20 cellular contexts compared by ENCODE assay signal in the genomic region with DNA sequence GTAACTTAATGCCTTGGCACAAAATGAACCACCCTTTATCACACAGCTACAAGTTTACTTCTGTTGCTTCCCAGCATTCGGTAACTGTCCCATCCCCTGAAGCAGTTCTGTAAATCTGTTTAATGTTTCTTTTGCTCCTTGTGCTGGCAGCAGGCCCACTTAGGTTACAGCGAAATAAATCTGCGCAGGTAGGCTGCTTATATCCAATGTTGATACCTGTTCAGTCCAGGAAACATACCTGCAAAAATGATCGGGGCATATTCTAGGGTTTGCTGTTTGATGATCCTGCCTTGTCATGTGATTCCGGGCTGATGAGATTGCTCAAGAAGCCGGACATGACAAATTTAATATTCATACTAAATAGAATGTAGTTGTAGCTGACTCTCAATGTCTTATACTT. TPM values are rescaled to one million over a fixed set of nuclear protein-coding genes. Genes with fewer than 3 reads are reported as not detected.
DNase-seq lines count a peak whose midpoint lies in the region; FAIRE-seq and TF ChIP-seq lines count a peak whose summit lies in the region.
"Had no signal": no experiment of that assay in that cellular context is flagged by ENCODE, and none has a peak within 500 bp of the region (broad histone marks: within the 10 kb centered on the region; RNA-seq: fewer than 3 reads in every experiment).

No MANE protein-coding gene starts in this region.

- H3K79me2 ChIP-seq in Karpas-422 (ENCODE audit: low read length), result peaks cover 100% of the 10 kb centered on the region

- no peak overlapping the region for H2AK5ac ChIP-seq in neuronal stem cell (ENCODE audit: low read depth, low read length)

- H3K18ac ChIP-seq in neuronal stem cell (ENCODE audit: low read length), result no peak overlapping the region

- H3K36me3 ChIP-seq in Karpas-422 (ENCODE audit: insufficient read depth, low read length) (peaks cover 25% of the 10 kb centered on the region), mucosa of stomach (ENCODE audit: control insufficient read depth, insufficient read depth, low read length) (no peaks in the 10 kb centered on the region), neuronal stem cell (replicated peaks in 1 of 2; ENCODE audit: control insufficient read depth in 2 of 2, insufficient read depth in 2 of 2, low read length in 2 of 2) (peaks cover 0 to 3% of the 10 kb centered on the region in 2 donors)
- H3K36me3 ChIP-seq: adrenal gland, gastroesophageal sphincter, tibial artery had no signal

- POLR2A ChIA-PET in HEK293T (lab: Yijun Ruan, JAX), result no interaction called here

- FAIRE-seq in GM18507 (lab: Jason Lieb, UNC), result peak; percentile 24

- H3K79me1 ChIP-seq in neuronal stem cell (ENCODE audit: low read depth, low read length), result no peaks in the 10 kb centered on the region

- no peak overlapping the region for H3K23ac ChIP-seq in neuronal stem cell (ENCODE audit: low read depth, low read length, poor library complexity)

- H3K4me2 ChIP-seq in Karpas-422 (ENCODE audit: low read depth, low read length, poor library complexity, severe bottlenecking) (peak overlapping the region; percentile 33), neuronal stem cell (ENCODE audit: insufficient read depth, low read length, poor library complexity, severe bottlenecking) (no peak overlapping the region)

- no peak for DNase-seq in GM18507 (ENCODE audit: extremely low spot score, insufficient read length, low read depth)
- no peak for DNase-seq in Karpas-422
- peak; percentile 85 for DNase-seq in epithelial cell of esophagus (ENCODE audit: low read depth)
- no peak for DNase-seq in HEK293T (ENCODE audit: extremely low spot score)
- DNase-seq in neuronal stem cell (ENCODE audit: low spot score), result no peak
- no peak for DNase-seq in endothelial cell (ENCODE audit: low spot score)
- no peak for DNase-seq in NCI-H774 (lab: John Stamatoyannopoulos, UW)
- DNase-seq: activated CD4-positive, alpha-beta T cell treated with anti-CD3 and anti-CD28 coated beads, Interleukin-2, amount 50 U/mL, for 1 hour; adrenal gland; CD4-positive, CD25-positive, alpha-beta regulatory T cell; DMS 273 treated with DMSO at 0.1 percent for 48 hours; GDM1; H7; NCI-H510A treated with DMSO at 0.1 percent for 48 hours; Right ventricle myocardium superior; T-cell; tibial artery had no signal

- H3K4me1 ChIP-seq in Karpas-422 (ENCODE audit: low read length) (peaks cover 82% of the 10 kb centered on the region), mucosa of stomach (ENCODE audit: control insufficient read depth, insufficient read depth, low read length) (peaks cover 44% of the 10 kb centered on the region), neuronal stem cell (ENCODE audit: control insufficient read depth in 2 of 2, insufficient read depth in 1 of 2, low read depth in 1 of 2, low read length in 2 of 2) (no peaks in the 10 kb centered on the region)

- H4K20me1 ChIP-seq in Karpas-422 (ENCODE audit: insufficient read depth, low read depth, low read length), result no peaks in the 10 kb centered on the region

- H3K9me3 Mint-ChIP-seq in endothelial cell (ENCODE audit: unreplicated experiment), result no peaks in the 10 kb centered on the region
- H3K9me3 Mint-ChIP-seq: stimulated activated effector memory CD8-positive, alpha-beta T cell treated with anti-CD3 and anti-CD28 coated beads, Interleukin-12 subunit alpha, Interleukin-12 subunit beta, amount 100 ng/mL, for 72 hours; T-cell had no signal

- H3K36me3 Mint-ChIP-seq in endothelial cell (ENCODE audit: low read depth, unreplicated experiment), result no peaks in the 10 kb centered on the region

- H3K4me1 Mint-ChIP-seq in endothelial cell (ENCODE audit: unreplicated experiment), result peaks cover 16% of the 10 kb centered on the region

- CTCF ChIA-PET in HEK293T (lab: Yijun Ruan, JAX), result no interaction called here

- no CpG with 5 or more reads among the region's 6 CpGs for WGBS in neuronal stem cell (ENCODE audit: extremely low coverage in 2 of 2, insufficient read length in 2 of 2, insufficient replicate concordance in 1 of 2), 2 donors

- H3K27ac ChIP-seq in Karpas-422 (ENCODE audit: low read length) (peak overlapping the region; percentile 63), neuronal stem cell (replicated peaks; ENCODE audit: low read length) (no peak overlapping the region)
- H3K27ac ChIP-seq: adrenal gland, gastroesophageal sphincter, tibial artery had no signal

- H2BK5ac ChIP-seq in neuronal stem cell (ENCODE audit: low read length), result no peak overlapping the region

- H3K27ac Mint-ChIP-seq in endothelial cell (ENCODE audit: unreplicated experiment), result no peak overlapping the region
- H3K27ac Mint-ChIP-seq: CD4-positive, CD25-positive, alpha-beta regulatory T cell; stimulated activated effector memory CD8-positive, alpha-beta T cell treated with anti-CD3 and anti-CD28 coated beads, Interleukin-12 subunit alpha, Interleukin-12 subunit beta, amount 100 ng/mL, for 72 hours; T-cell had no signal

- no peak overlapping the region for H3K14ac ChIP-seq in neuronal stem cell (ENCODE audit: low read length)

- H3K9me3 ChIP-seq in Karpas-422 (ENCODE audit: low read length) (no peaks in the 10 kb centered on the region), mucosa of stomach (ENCODE audit: control insufficient read depth, low read length) (no peaks in the 10 kb centered on the region), neuronal stem cell (replicated peaks in 1 of 2; ENCODE audit: control insufficient read depth in 2 of 2, insufficient read depth in 1 of 2, low read depth in 1 of 2, low read length in 2 of 2) (peaks cover 0 to 11% of the 10 kb centered on the region in 2 donors)
- H3K9me3 ChIP-seq: adrenal gland, gastroesophageal sphincter, tibial artery had no signal

- H2AFZ ChIP-seq in Karpas-422 (ENCODE audit: low read length) (no peak overlapping the region), neuronal stem cell (ENCODE audit: low read length) (no peak overlapping the region)

- H4K8ac ChIP-seq in neuronal stem cell (ENCODE audit: low read depth, low read length), result no peak overlapping the region

- H3K9ac ChIP-seq in Karpas-422 (ENCODE audit: low read length) (no peak overlapping the region), mucosa of stomach (ENCODE audit: low read length) (peak overlapping the region; percentile 3), neuronal stem cell (ENCODE audit: low read depth, low read length, poor library complexity) (no peak overlapping the region)

- no peaks in the 10 kb centered on the region for H3K9me2 ChIP-seq in Karpas-422 (replicated peaks; ENCODE audit: insufficient read depth, low read length)

- no peak overlapping the region for H2BK15ac ChIP-seq in neuronal stem cell (ENCODE audit: low read length)

- H3K27me3 Mint-ChIP-seq in endothelial cell (ENCODE audit: unreplicated experiment), result no peaks in the 10 kb centered on the region
- H3K27me3 Mint-ChIP-seq: CD4-positive, CD25-positive, alpha-beta regulatory T cell; T-cell had no signal

- H3K27me3 ChIP-seq in Karpas-422 (ENCODE audit: low read length), result no peaks in the 10 kb centered on the region
- H3K27me3 ChIP-seq in mucosa of stomach (ENCODE audit: control insufficient read depth, insufficient read depth, low read length), result no peaks in the 10 kb centered on the region
- H3K27me3 ChIP-seq in neuronal stem cell (ENCODE audit: control insufficient read depth in 3 of 3, insufficient read depth in 3 of 3, low read depth in 1 of 3, low read length in 3 of 3), result no peaks in the 10 kb centered on the region
- H3K27me3 ChIP-seq: adrenal gland, gastroesophageal sphincter, tibial artery had no signal

- no peak overlapping the region for H3K4me3 ChIP-seq in Karpas-422 (ENCODE audit: low read length)
- peak overlapping the region; percentile 23 for H3K4me3 ChIP-seq in epithelial cell of esophagus (ENCODE audit: low read length)
- H3K4me3 ChIP-seq in mucosa of stomach (ENCODE audit: low read length), result no peak overlapping the region
- no peak overlapping the region for H3K4me3 ChIP-seq in neuronal stem cell (ENCODE audit: low read length in 2 of 2)
- H3K4me3 ChIP-seq: adrenal gland, gastroesophageal sphincter, tibial artery had no signal

- no peak overlapping the region for H3K4ac ChIP-seq in neuronal stem cell (ENCODE audit: low read length)

- H3K4me3 Mint-ChIP-seq in endothelial cell (ENCODE audit: unreplicated experiment), result no peak overlapping the region
- H3K4me3 Mint-ChIP-seq: stimulated activated effector memory CD8-positive, alpha-beta T cell treated with anti-CD3 and anti-CD28 coated beads, Interleukin-12 subunit alpha, Interleukin-12 subunit beta, amount 100 ng/mL, for 72 hours; T-cell had no signal

- no peak overlapping the region for H2BK120ac ChIP-seq in neuronal stem cell (ENCODE audit: low read depth, low read length)

- H4K91ac ChIP-seq in neuronal stem cell (ENCODE audit: low read depth, low read length, poor library complexity), result no peak overlapping the region

- TF ChIP-seq CTCF in epithelial cell of esophagus (IDR thresholded peaks at IDR 0.05; ENCODE audit: insufficient read depth, low read depth, low read length, missing control alignments) (no peak), endothelial cell (IDR thresholded peaks at IDR 0.05; ENCODE audit: unreplicated experiment) (no peak)

- H2BK12ac ChIP-seq in neuronal stem cell (ENCODE audit: low read length), result no peak overlapping the region

TF ChIP-seq in HEK293T, 16 proteins besides CTCF, POLR2A, EP300 and RAD21:
- TF ChIP-seq SP1 (IDR thresholded peaks at IDR 0.05), result no peak
- TF ChIP-seq FOXA1 (IDR thresholded peaks at IDR 0.05), result no peak
- TF ChIP-seq NFRKB (IDR thresholded peaks at IDR 0.05), result no peak
- TF ChIP-seq ARNT (IDR thresholded peaks at IDR 0.05), result no peak
- TF ChIP-seq FOXK2 (IDR thresholded peaks at IDR 0.05), result no peak
- no peak for TF ChIP-seq FOXM1 (IDR thresholded peaks at IDR 0.05; ENCODE audit: borderline replicate concordance)
- TF ChIP-seq HDGF (IDR thresholded peaks at IDR 0.05; ENCODE audit: borderline replicate concordance), result no peak
- TF ChIP-seq LEF1 (IDR thresholded peaks at IDR 0.05; ENCODE audit: borderline replicate concordance), result no peak
- no peak for TF ChIP-seq CTBP1 (IDR thresholded peaks at IDR 0.05; ENCODE audit: borderline replicate concordance)

RNA-seq across cellular contexts. Expression of gene PELI1, which starts 23.3 kb away (rescaled TPM):
- total RNA-seq in Karpas-422 (2014; rRNA removed; shearing (Covaris generic); ENCODE audit: low replicate concordance), result 49.9 and 90.7 TPM in 2 replicates
- polyA plus RNA-seq in neuronal stem cell (2013, experiment 1 of 2), result 28.6 TPM
- 28.9 TPM for polyA plus RNA-seq in neuronal stem cell (2013, experiment 2 of 2)
- 46.4 TPM for total RNA-seq in endothelial cell (ENCODE audit: unreplicated experiment)
